8 cellular contexts compared by ENCODE assay signal in genomic region chr5:43631182-43631910, GRCh38. TPM values are rescaled to one million over a fixed set of nuclear protein-coding genes. Genes with fewer than 3 reads are reported as not detected.
DNase-seq lines count a peak whose midpoint lies in the region; TF ChIP-seq lines count a peak whose summit lies in the region.

No MANE protein-coding gene starts in this region.

- no peak overlapping the region for H3K27ac Mint-ChIP-seq in HFFc6

- peak; percentile 87 for TF ChIP-seq CTCF in HFFc6 (IDR thresholded peaks at IDR 0.05)
- TF ChIP-seq CTCF in Peyer's patch (IDR thresholded peaks at IDR 0.05): peak in 4 of 6 experiments; percentile 49 to 55 (median 54)
- peak; percentile 75 for TF ChIP-seq CTCF in left ventricle myocardium inferior (IDR thresholded peaks at IDR 0.05; ENCODE audit: borderline replicate concordance)

- intact Hi-C loops in left ventricle myocardium inferior (cut with micrococcal nuclease): no loop called here

- H3K27ac ChIP-seq in Peyer's patch: no peak overlapping the region
- H3K27ac ChIP-seq in left ventricle myocardium inferior (replicated peaks): peak overlapping the region; percentile 61
- peak overlapping the region; percentile 2 for H3K27ac ChIP-seq in rectal smooth muscle tissue (ENCODE audit: low read depth, low read length)

- peak in 2 of 3 donors; percentile 3 to 58 for DNase-seq in stimulated activated CD4-positive, alpha-beta T cell treated with anti-CD3 and anti-CD28 coated beads, Interleukin-12 subunit alpha, Interleukin-12 subunit beta, amount 100 ng/mL, for 48 hours (ENCODE audit: low read depth in 2 of 3, low spot score in 1 of 3)
- DNase-seq in stimulated activated CD4-positive, alpha-beta T cell treated with anti-CD3 and anti-CD28 coated beads, Interleukin-12 subunit alpha, Interleukin-12 subunit beta, amount 100 ng/mL, for 4 hours: no peak
- DNase-seq in HFFc6: peak; percentile 84
- DNase-seq in MG63: peak; percentile 30
- DNase-seq in Peyer's patch: peak; percentile 20 to 53 (median 49)
- peak; percentile 80 for DNase-seq in amniotic epithelial cell (ENCODE audit: low read depth)
- DNase-seq in left ventricle myocardium inferior: peak; percentile 19

- no peaks in the 10 kb centered on the region for H3K27me3 ChIP-seq in MG63
- no peaks in the 10 kb centered on the region for H3K27me3 ChIP-seq in Peyer's patch
- no peaks in the 10 kb centered on the region for H3K27me3 ChIP-seq in left ventricle myocardium inferior (ENCODE audit: low read depth)
- no peaks in the 10 kb centered on the region for H3K27me3 ChIP-seq in rectal smooth muscle tissue (ENCODE audit: control insufficient read depth, insufficient read depth, low read length)

- H3K9me3 Mint-ChIP-seq in HFFc6: no peaks in the 10 kb centered on the region

- no peak overlapping the region for H3K4me3 ChIP-seq in MG63
- no peak overlapping the region for H3K4me3 ChIP-seq in Peyer's patch
- no peak overlapping the region for H3K4me3 ChIP-seq in left ventricle myocardium inferior
- no peak overlapping the region for H3K4me3 ChIP-seq in rectal smooth muscle tissue (ENCODE audit: low read length)

- TF ChIP-seq POLR2A in Peyer's patch (IDR thresholded peaks at IDR 0.05): no peak

- no peaks in the 10 kb centered on the region for H3K9me3 ChIP-seq in MG63
- H3K9me3 ChIP-seq in Peyer's patch: no peaks in the 10 kb centered on the region
- no peaks in the 10 kb centered on the region for H3K9me3 ChIP-seq in left ventricle myocardium inferior (replicated peaks)

- no peak overlapping the region for H3K9ac ChIP-seq in rectal smooth muscle tissue (ENCODE audit: low read length)

- H3K36me3 ChIP-seq in MG63: peaks cover 64% of the 10 kb centered on the region
- peaks cover 0 to 34% (median 0%) of the 10 kb centered on the region in 3 donors for H3K36me3 ChIP-seq in Peyer's patch
- peaks cover 42% of the 10 kb centered on the region for H3K36me3 ChIP-seq in left ventricle myocardium inferior
- no peaks in the 10 kb centered on the region for H3K36me3 ChIP-seq in rectal smooth muscle tissue (ENCODE audit: control insufficient read depth, insufficient read depth, low read length)

- H3K4me3 Mint-ChIP-seq in HFFc6: no peak overlapping the region

- H3K36me3 Mint-ChIP-seq in HFFc6 (ENCODE audit: low read depth): peaks cover 7% of the 10 kb centered on the region; the same call in 1 of the 2 replicates

- H3K4me1 ChIP-seq in Peyer's patch (no peaks in the 10 kb centered on the region), left ventricle myocardium inferior (peaks cover 91% of the 10 kb centered on the region), rectal smooth muscle tissue (ENCODE audit: control insufficient read depth, insufficient read depth, low read length) (peaks cover 9% of the 10 kb centered on the region)

- H3K27me3 Mint-ChIP-seq in HFFc6 (ENCODE audit: insufficient read depth): no peaks in the 10 kb centered on the region

- H3K4me1 Mint-ChIP-seq in HFFc6 (ENCODE audit: low read depth): peaks cover 14% of the 10 kb centered on the region

RNA-seq across cellular contexts. Expression of gene NNT, which starts 28.4 kb away (rescaled TPM):
- 10 to 100 TPM; 52.9 to 64.0 (median 59.6) TPM for total RNA-seq in HFFc6 (2021; fragmentation: NEBNext Ultra II Directional; extraction: Animal tissue kit (Norgen Biotek cat#: 25700))
- total RNA-seq in MG63 (2014; rRNA removed; shearing (Covaris generic); ENCODE audit: low replicate concordance): 39.0 and 88.6 TPM in 2 replicates
- 10 to 100 TPM; 30.5 to 59.7 (median 44.5) TPM for total RNA-seq in Peyer's patch
- total RNA-seq in left ventricle myocardium inferior: 656 TPM

Comparison
In these comparisons a context has a peak if more than half of its experiments do, and no peak if none do; other contexts are left out.
1. H3K27ac ChIP-seq: peak in left ventricle myocardium inferior (single experiment) and rectal smooth muscle tissue (single experiment); none in Peyer's patch (0 of 4).
2. Peak in every context shown above with its lines, with median percentiles within 50 percentile points of each other: CTCF ChIP-seq.